6 cellular contexts compared by ENCODE assay signal in genomic region chr4:168981942-168982341, GRCh38.
"Had no signal": no experiment of that assay in that cellular context is flagged by ENCODE, and none has a peak within 500 bp of the region (broad histone marks: within the 10 kb centered on the region; RNA-seq: fewer than 3 reads in every experiment).

No MANE protein-coding gene starts in this region.

- FAIRE-seq: G401.6, GM12891, GM12892, GM19239 had no signal

- DNase-seq: GDM1, GF-D8 had no signal
